8 cellular contexts compared by ENCODE assay signal in the genomic region with DNA sequence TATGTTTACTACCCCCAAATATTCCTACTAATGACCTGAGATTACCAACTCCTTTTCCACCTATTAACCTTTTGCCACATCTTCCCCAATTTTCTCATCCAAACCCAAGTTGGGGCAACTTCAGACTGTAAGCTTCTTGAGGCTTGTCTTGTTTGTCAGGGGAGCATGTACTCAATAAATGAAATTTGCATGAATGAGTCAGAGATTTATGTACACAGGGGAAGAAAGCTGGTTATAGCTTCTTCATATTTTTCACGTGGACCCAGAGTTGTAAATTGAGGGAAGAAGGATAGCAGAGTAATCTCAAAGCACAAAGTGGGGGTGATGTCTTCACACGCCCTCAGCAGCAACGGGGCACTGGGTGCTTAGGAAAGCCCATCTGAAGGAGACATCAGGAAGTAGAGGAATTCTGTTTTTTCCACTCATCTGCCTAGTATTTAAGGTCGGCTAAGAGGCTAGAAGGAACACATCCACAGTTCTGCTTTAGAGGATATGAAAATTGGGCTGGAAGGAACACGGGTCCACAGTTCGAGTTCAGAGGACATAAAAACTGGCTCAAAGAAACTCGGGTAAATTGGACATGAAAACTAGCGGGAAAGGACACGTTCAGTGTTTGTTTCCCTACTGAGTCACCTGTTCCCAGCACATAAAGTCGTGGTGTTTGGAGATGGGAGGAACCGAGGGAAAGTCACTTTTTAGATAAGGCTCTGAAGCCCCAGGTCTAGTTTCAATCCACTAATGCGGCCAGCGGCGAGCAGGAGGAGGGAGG. TPM values are rescaled to one million over a fixed set of nuclear protein-coding genes. Genes with fewer than 3 reads are reported as not detected.
A peak's percentile ranks its signal among the peaks of the same experiment; 100 is the strongest.
DNase-seq lines count a peak whose midpoint lies in the region; ATAC-seq, FAIRE-seq and TF ChIP-seq lines count a peak whose summit lies in the region.

No MANE protein-coding gene starts in this region.

- H3K79me2 ChIP-seq in HepG2 (ENCODE audit: insufficient read depth, low read length) (no peaks in the 10 kb centered on the region), keratinocyte (ENCODE audit: control insufficient read depth, insufficient read depth, low read length) (no peaks in the 10 kb centered on the region)

- TF ChIP-seq CTCF in liver (IDR thresholded peaks at IDR 0.05; ENCODE audit: low read depth, low read length, missing input control) (no peak), HepG2 (CRISPR knock-in tag; IDR thresholded peaks at IDR 0.05) (no peak), keratinocyte (optimal IDR thresholded peaks at IDR 0.05 in 1 of 3, IDR thresholded peaks at IDR 0.05 in 1 of 3, conservative IDR thresholded peaks at IDR 0.05 in 1 of 3; ENCODE audit: extremely low read depth in 1 of 3, insufficient read depth in 2 of 3, low read length in 3 of 3) (no peak), upper lobe of right lung (IDR thresholded peaks at IDR 0.05) (no peak)

- H3K4me1 ChIP-seq in liver (ENCODE audit: control insufficient read depth in 4 of 4, insufficient read depth in 4 of 4, low read length in 3 of 4) (peaks cover 0 to 14% (median 7%) of the 10 kb centered on the region in 4 donors), HepG2 (ENCODE audit: insufficient read depth, low read length) (no peaks in the 10 kb centered on the region), keratinocyte (ENCODE audit: control insufficient read depth, extremely low read depth, insufficient read depth, low read length) (peaks cover 20% of the 10 kb centered on the region), upper lobe of right lung (no peaks in the 10 kb centered on the region)

- no TSS peak for BruUV-seq in HepG2 (replicated peaks; lab: Mats Ljungman, UMichigan)

- WGBS in liver, result 13% methylated on average over 14 of the region's 14 CpGs
- WGBS in HepG2 (ENCODE audit: low lambda C conversion rate), result 95% methylated on average over 14 of the region's 14 CpGs

- no peaks in the 10 kb centered on the region for H3K9me3 ChIP-seq in liver (ENCODE audit: control insufficient read depth in 4 of 4, low read length in 3 of 4)
- H3K9me3 ChIP-seq in HepG2 (ENCODE audit: low read length), result no peaks in the 10 kb centered on the region
- H3K9me3 ChIP-seq in keratinocyte (ENCODE audit: control insufficient read depth, low read depth, low read length), result no peaks in the 10 kb centered on the region
- no peaks in the 10 kb centered on the region for H3K9me3 ChIP-seq in upper lobe of right lung

- H3K9me1 ChIP-seq in keratinocyte (ENCODE audit: control insufficient read depth, extremely low read depth, insufficient read depth, low read length), result no peaks in the 10 kb centered on the region

- H3K27ac ChIP-seq in liver (ENCODE audit: low read depth in 1 of 2, low read length in 2 of 2) (peak overlapping the region in 1 of 2 donors; percentile 32), HepG2 (ENCODE audit: extremely low read length, insufficient read depth, low read length) (no peak overlapping the region), keratinocyte (ENCODE audit: control insufficient read depth, insufficient read depth, low read length) (peak overlapping the region; percentile 16), upper lobe of right lung (no peak overlapping the region)

- intact Hi-C loops in HepG2 (cut with micrococcal nuclease; ENCODE audit: unreplicated experiment), result no loop called here
- intact Hi-C loops in activated T-helper 2 cell treated with anti-CD3 and anti-CD28 coated beads, Interferon-gamma antibody, Interleukin-2, Interleukin-4, amounts not matched to agents 10 μg/mL and 5 μg/mL and 100 μg/mL, durations not matched to agents 14 hours and 24 hours and 36 hours (cut with micrococcal nuclease), result no loop called here
- intact Hi-C loops in upper lobe of right lung (cut with DNase I), result no loop called here

- no peaks in the 10 kb centered on the region for H3K27me3 Mint-ChIP-seq in activated T-helper 2 cell treated with anti-CD3 and anti-CD28 coated beads, Interferon-gamma antibody, Interleukin-2, Interleukin-4, amounts not matched to agents 10 μg/mL and 5 μg/mL and 100 μg/mL, durations not matched to agents 14 hours and 24 hours and 36 hours (ENCODE audit: low read depth)

- H3K4me2 ChIP-seq in HepG2 (ENCODE audit: low read depth, low read length), result no peak overlapping the region
- peak overlapping the region; percentile 55 for H3K4me2 ChIP-seq in keratinocyte (ENCODE audit: control insufficient read depth, extremely low read depth, insufficient read depth, low read depth, low read length)

- H3K9ac ChIP-seq in liver (ENCODE audit: low read depth in 1 of 2, low read length in 2 of 2) (no peak overlapping the region), HepG2 (ENCODE audit: insufficient read depth, low read depth, low read length) (no peak overlapping the region), keratinocyte (ENCODE audit: control insufficient read depth, extremely low read depth, insufficient read depth, low read length) (peak overlapping the region; percentile 43)

- peak overlapping the region; percentile 40 for H3K27ac Mint-ChIP-seq in activated T-helper 2 cell treated with anti-CD3 and anti-CD28 coated beads, Interferon-gamma antibody, Interleukin-2, Interleukin-4, amounts not matched to agents 10 μg/mL and 5 μg/mL and 100 μg/mL, durations not matched to agents 14 hours and 24 hours and 36 hours

- H3K27me3 ChIP-seq in liver (ENCODE audit: control insufficient read depth in 4 of 4, insufficient read depth in 4 of 4, low read length in 3 of 4), result no peaks in the 10 kb centered on the region
- no peaks in the 10 kb centered on the region for H3K27me3 ChIP-seq in HepG2 (ENCODE audit: control insufficient read depth in 1 of 2, insufficient read depth in 2 of 2, low read length in 2 of 2)
- no peaks in the 10 kb centered on the region for H3K27me3 ChIP-seq in keratinocyte (ENCODE audit: control insufficient read depth, extremely low read depth, insufficient read depth, low read length)
- H3K27me3 ChIP-seq in upper lobe of right lung, result no peaks in the 10 kb centered on the region

- dilution Hi-C loops in keratinocyte (cut with MboI; ENCODE audit: extremely low pct_ligation_motif_present, low sequenced_read_pairs), result no loop called here

- no peak for TF ChIP-seq EP300 in HepG2 (IDR thresholded peaks at IDR 0.05; ENCODE audit: low read depth in 2 of 2, low read length in 2 of 2)
- no peak for TF ChIP-seq EP300 in HepG2 (CRISPR knock-in tag; IDR thresholded peaks at IDR 0.05; ENCODE audit: borderline replicate concordance)

- in situ Hi-C loops in HepG2 (cut with HindIII; ENCODE audit: extremely low pct_ligation_motif_present, low pct_unique_long_range_greater_than_20kb), result no loop called here

- DNase-seq in HepG2 (ENCODE audit: low spot score), result no peak
- no peak for DNase-seq in activated T-helper 2 cell treated with anti-CD3 and anti-CD28 coated beads, Interferon-gamma antibody, Interleukin-2, Interleukin-4, amounts not matched to agents 10 μg/mL and 5 μg/mL and 100 μg/mL, durations not matched to agents 14 hours and 24 hours and 36 hours (ENCODE audit: low spot score)
- DNase-seq in keratinocyte (ENCODE audit: low read depth, low spot score), result peak; percentile 23
- no peak for DNase-seq in upper lobe of right lung
- DNase-seq in GM19240 (ENCODE audit: insufficient read length, low spot score), result no peak
- DNase-seq in D341Med (ENCODE audit: low spot score), result no peak

- FAIRE-seq in HepG2 (lab: Jason Lieb, UNC), result no peak
- FAIRE-seq in keratinocyte (lab: Jason Lieb, UNC), result peak; percentile 51

- no peaks in the 10 kb centered on the region for H3K9me3 Mint-ChIP-seq in activated T-helper 2 cell treated with anti-CD3 and anti-CD28 coated beads, Interferon-gamma antibody, Interleukin-2, Interleukin-4, amounts not matched to agents 10 μg/mL and 5 μg/mL and 100 μg/mL, durations not matched to agents 14 hours and 24 hours and 36 hours

- no peak overlapping the region for H2AFZ ChIP-seq in HepG2 (ENCODE audit: low read length)
- peak overlapping the region; percentile 14 for H2AFZ ChIP-seq in keratinocyte (ENCODE audit: control insufficient read depth, low read length)

- TF ChIP-seq RAD21 in liver (IDR thresholded peaks at IDR 0.05) (no peak), HepG2 (CRISPR knock-in tag; IDR thresholded peaks at IDR 0.05) (no peak)

- H4K20me1 ChIP-seq in HepG2 (ENCODE audit: insufficient read depth, low read length) (no peaks in the 10 kb centered on the region), keratinocyte (ENCODE audit: control insufficient read depth, extremely low read depth, insufficient read depth, low read length) (no peaks in the 10 kb centered on the region)

- TF ChIP-seq POLR2A in HepG2 (IDR thresholded peaks at IDR 0.05; ENCODE audit: insufficient read depth in 1 of 2, low read depth in 2 of 2, low read length in 2 of 2), result no peak

- H3K4me3 Mint-ChIP-seq in activated T-helper 2 cell treated with anti-CD3 and anti-CD28 coated beads, Interferon-gamma antibody, Interleukin-2, Interleukin-4, amounts not matched to agents 10 μg/mL and 5 μg/mL and 100 μg/mL, durations not matched to agents 14 hours and 24 hours and 36 hours (ENCODE audit: low read depth), result peak overlapping the region; percentile 82

- peaks cover 23% of the 10 kb centered on the region for H3K4me1 Mint-ChIP-seq in activated T-helper 2 cell treated with anti-CD3 and anti-CD28 coated beads, Interferon-gamma antibody, Interleukin-2, Interleukin-4, amounts not matched to agents 10 μg/mL and 5 μg/mL and 100 μg/mL, durations not matched to agents 14 hours and 24 hours and 36 hours (ENCODE audit: low read depth)

- POLR2A ChIA-PET in HepG2 (lab: Yijun Ruan, JAX), result no interaction called here

- peaks cover 7% of the 10 kb centered on the region for H3K36me3 Mint-ChIP-seq in activated T-helper 2 cell treated with anti-CD3 and anti-CD28 coated beads, Interferon-gamma antibody, Interleukin-2, Interleukin-4, amounts not matched to agents 10 μg/mL and 5 μg/mL and 100 μg/mL, durations not matched to agents 14 hours and 24 hours and 36 hours (ENCODE audit: low read depth)

- peak overlapping the region; percentile 24 to 42 (median 37) for H3K4me3 ChIP-seq in liver (ENCODE audit: low read depth in 1 of 3, low read length in 3 of 3)
- H3K4me3 ChIP-seq in HepG2 (replicated peaks in 1 of 3; ENCODE audit: insufficient read depth in 1 of 3, low read depth in 2 of 3, low read length in 3 of 3), result no peak overlapping the region
- peak overlapping the region; percentile 12 to 51 (median 37) for H3K4me3 ChIP-seq in keratinocyte (ENCODE audit: control insufficient read depth in 2 of 3, extremely low read depth in 1 of 3, insufficient read depth in 2 of 3, low read depth in 1 of 3, low read length in 3 of 3)
- H3K4me3 ChIP-seq in upper lobe of right lung, result peak overlapping the region; percentile 53

- H3K36me3 ChIP-seq in liver (ENCODE audit: control insufficient read depth in 4 of 4, insufficient read depth in 3 of 4, low read depth in 1 of 4, low read length in 3 of 4), result no peaks in the 10 kb centered on the region
- H3K36me3 ChIP-seq in HepG2 (replicated peaks in 1 of 2; ENCODE audit: control insufficient read depth in 1 of 2, insufficient read depth in 2 of 2, low read length in 2 of 2), result no peaks in the 10 kb centered on the region
- no peaks in the 10 kb centered on the region for H3K36me3 ChIP-seq in keratinocyte (ENCODE audit: control insufficient read depth in 2 of 2, extremely low read depth in 1 of 2, insufficient read depth in 2 of 2, low read length in 2 of 2)
- no peaks in the 10 kb centered on the region for H3K36me3 ChIP-seq in upper lobe of right lung

- no peak for ATAC-seq in HepG2
- no peak for ATAC-seq in upper lobe of right lung
- no peak for ATAC-seq in GM18517 (IDR thresholded peaks at IDR 0.05; ENCODE audit: unreplicated experiment)

- CTCF ChIA-PET in HepG2 (lab: Yijun Ruan, JAX; ENCODE audit: low intra/inter-chr PET ratio, low total read pairs), result no interaction called here

RNA-seq across cellular contexts. Expression of gene CA5B, which starts 0.7 kb away (rescaled TPM):
- total RNA-seq in liver, result 1 to 10 TPM; 1.2 to 2.9 TPM
- 1 to 10 TPM in 1 of 2 donors, under 1 TPM in 1; 0.55 to 1.9 TPM for polyA plus RNA-seq in liver
- 1.7 and 2.3 TPM in 2 replicates for total RNA-seq in HepG2 (2016; rRNA removed; fragmentation: Illumina TruSeq; extraction: Trizol)
- total RNA-seq in HepG2 (2016; cell fraction: cytosol; rRNA removed; fragmentation: Illumina TruSeq; extraction: Trizol; ENCODE audit: low read depth), result 1.3 and 2.4 TPM in 2 replicates
- 1.6 and 3.5 TPM in 2 replicates for total RNA-seq in HepG2 (2016; cell fraction: insoluble cytoplasmic fraction; rRNA removed; fragmentation: Illumina TruSeq; extraction: Trizol)
- 1.3 and 2.4 TPM in 2 replicates for total RNA-seq in HepG2 (2016; cell fraction: membrane; rRNA removed; fragmentation: Illumina TruSeq; extraction: Trizol)
- 5.5 and 5.6 TPM in 2 replicates for total RNA-seq in HepG2 (2016; cell fraction: nucleus; rRNA removed; fragmentation: Illumina TruSeq; extraction: Trizol)
- 1.8 and 2.2 TPM in 2 replicates for polyA plus RNA-seq in HepG2 (2011; rRNA removed)
- 1.2 and 1.8 TPM in 2 replicates for polyA plus RNA-seq in HepG2 (2011; cell fraction: cytosol; rRNA removed)
- 3.3 and 4.2 TPM in 2 replicates for polyA plus RNA-seq in HepG2 (2011; cell fraction: nucleus; rRNA removed)
- 0.89 and 1.7 TPM in 2 replicates for polyA plus RNA-seq in HepG2 (2012)
- 0.38 and 0.59 TPM in 2 replicates for polyA plus RNA-seq in HepG2 (2016; cell fraction: cytosol; fragmentation: Illumina TruSeq; extraction: Trizol; ENCODE audit: low read depth)
- 1.3 and 1.9 TPM in 2 replicates for polyA plus RNA-seq in HepG2 (2016; cell fraction: insoluble cytoplasmic fraction; fragmentation: Illumina TruSeq; extraction: Trizol; ENCODE audit: low read depth)
- 0.49 and 1.0 TPM in 2 replicates for polyA plus RNA-seq in HepG2 (2016; cell fraction: membrane; fragmentation: Illumina TruSeq; extraction: Trizol; ENCODE audit: low read depth)
- 6.4 and 6.6 TPM in 2 replicates for polyA plus RNA-seq in HepG2 (2016; cell fraction: nucleus; fragmentation: Illumina TruSeq; extraction: Trizol; ENCODE audit: insufficient read depth, low read depth)
- polyA minus RNA-seq in HepG2 (2011; rRNA and poly(A)+ RNA removed; ENCODE audit: low replicate concordance), result 5.5 and 9.5 TPM in 2 replicates
- 0.44 and 1.2 TPM in 2 replicates for polyA minus RNA-seq in HepG2 (2011; cell fraction: cytosol; rRNA and poly(A)+ RNA removed)
- polyA minus RNA-seq in HepG2 (2011; cell fraction: nucleus; rRNA and poly(A)+ RNA removed), result 12.1 and 12.4 TPM in 2 replicates
- total RNA-seq in activated T-helper 2 cell treated with anti-CD3 and anti-CD28 coated beads, Interferon-gamma antibody, Interleukin-2, Interleukin-4, amounts not matched to agents 10 μg/mL and 5 μg/mL and 100 μg/mL, durations not matched to agents 14 hours and 24 hours and 36 hours, result 5.2 and 8.0 TPM in 2 replicates
- 4.1 to 6.8 TPM (median 5.2 TPM) in 3 replicates for polyA plus RNA-seq in keratinocyte
- polyA plus RNA-seq in keratinocyte (2011; ENCODE audit: low read depth), result 4.4 TPM
- polyA plus RNA-seq in keratinocyte (2011; cell fraction: cytosol; rRNA removed), result 2.9 and 5.0 TPM in 2 replicates
- 5.6 and 6.7 TPM in 2 replicates for polyA plus RNA-seq in keratinocyte (2011; cell fraction: nucleus; rRNA removed)
- polyA plus RNA-seq in keratinocyte (2012; ENCODE audit: low replicate concordance), result 2.4 and 4.5 TPM in 2 replicates
- 5.4 to 13.2 TPM (median 11.8 TPM) in 3 replicates for polyA minus RNA-seq in keratinocyte
- 2.3 TPM for polyA minus RNA-seq in keratinocyte (2011; cell fraction: cytosol; rRNA and poly(A)+ RNA removed)
- 7.8 and 10.8 TPM in 2 replicates for polyA minus RNA-seq in keratinocyte (2011; cell fraction: nucleus; rRNA and poly(A)+ RNA removed)
- total RNA-seq in upper lobe of right lung, result 11.2 TPM

RNA-seq across cellular contexts. Expression of gene ZRSR2, which starts 52.9 kb away (rescaled TPM):
- total RNA-seq in liver (1 to 10 TPM; 1.4 to 2.8 TPM), HepG2 (2016; rRNA removed; fragmentation: Illumina TruSeq; extraction: Trizol) (3.6 and 4.9 TPM in 2 replicates), upper lobe of right lung (9.5 TPM)
- polyA plus RNA-seq in liver (1 to 10 TPM; 3.1 to 7.0 TPM), HepG2 (2011; rRNA removed) (2.8 and 3.6 TPM in 2 replicates), keratinocyte (7.4 to 13.7 TPM (median 9.5 TPM) in 3 replicates)
- 0.71 and 0.97 TPM in 2 replicates for total RNA-seq in HepG2 (2016; cell fraction: cytosol; rRNA removed; fragmentation: Illumina TruSeq; extraction: Trizol; ENCODE audit: low read depth)
- 3.3 and 5.0 TPM in 2 replicates for total RNA-seq in HepG2 (2016; cell fraction: insoluble cytoplasmic fraction; rRNA removed; fragmentation: Illumina TruSeq; extraction: Trizol)
- total RNA-seq in HepG2 (2016; cell fraction: membrane; rRNA removed; fragmentation: Illumina TruSeq; extraction: Trizol), result 1.4 and 2.2 TPM in 2 replicates
- total RNA-seq in HepG2 (2016; cell fraction: nucleus; rRNA removed; fragmentation: Illumina TruSeq; extraction: Trizol), result 4.4 and 4.8 TPM in 2 replicates
- polyA plus RNA-seq in HepG2 (2011; cell fraction: cytosol; rRNA removed), result 1.8 and 2.3 TPM in 2 replicates
- polyA plus RNA-seq in HepG2 (2011; cell fraction: nucleus; rRNA removed), result 2.9 and 3.8 TPM in 2 replicates
- 4.6 and 4.8 TPM in 2 replicates for polyA plus RNA-seq in HepG2 (2012)
- 1.7 TPM in 2 replicates for polyA plus RNA-seq in HepG2 (2016; cell fraction: cytosol; fragmentation: Illumina TruSeq; extraction: Trizol; ENCODE audit: low read depth)
- polyA plus RNA-seq in HepG2 (2016; cell fraction: insoluble cytoplasmic fraction; fragmentation: Illumina TruSeq; extraction: Trizol; ENCODE audit: low read depth), result 6.2 and 6.8 TPM in 2 replicates
- polyA plus RNA-seq in HepG2 (2016; cell fraction: membrane; fragmentation: Illumina TruSeq; extraction: Trizol; ENCODE audit: low read depth), result 2.0 and 2.6 TPM in 2 replicates
- 12.9 and 14.2 TPM in 2 replicates for polyA plus RNA-seq in HepG2 (2016; cell fraction: nucleus; fragmentation: Illumina TruSeq; extraction: Trizol; ENCODE audit: insufficient read depth, low read depth)
- 0.12 and 2.1 TPM in 2 replicates for polyA minus RNA-seq in HepG2 (2011; rRNA and poly(A)+ RNA removed; ENCODE audit: low replicate concordance)
- polyA minus RNA-seq in HepG2 (2011; cell fraction: cytosol; rRNA and poly(A)+ RNA removed), result 0.79 TPM in 1 of 2 replicates, not detected in the other
- 2.4 and 4.2 TPM in 2 replicates for polyA minus RNA-seq in HepG2 (2011; cell fraction: nucleus; rRNA and poly(A)+ RNA removed)
- total RNA-seq in activated T-helper 2 cell treated with anti-CD3 and anti-CD28 coated beads, Interferon-gamma antibody, Interleukin-2, Interleukin-4, amounts not matched to agents 10 μg/mL and 5 μg/mL and 100 μg/mL, durations not matched to agents 14 hours and 24 hours and 36 hours, result 18.7 and 20.3 TPM in 2 replicates
- polyA plus RNA-seq in keratinocyte (2011; ENCODE audit: low read depth), result 65.8 TPM
- polyA plus RNA-seq in keratinocyte (2011; cell fraction: cytosol; rRNA removed), result 9.7 and 11.0 TPM in 2 replicates
- 18.2 and 22.5 TPM in 2 replicates for polyA plus RNA-seq in keratinocyte (2011; cell fraction: nucleus; rRNA removed)
- polyA plus RNA-seq in keratinocyte (2012; ENCODE audit: low replicate concordance), result 13.2 and 13.9 TPM in 2 replicates
- 2.0 to 4.0 TPM (median 3.8 TPM) in 3 replicates for polyA minus RNA-seq in keratinocyte
- polyA minus RNA-seq in keratinocyte (2011; cell fraction: cytosol; rRNA and poly(A)+ RNA removed), result 4.2 TPM
- polyA minus RNA-seq in keratinocyte (2011; cell fraction: nucleus; rRNA and poly(A)+ RNA removed), result 3.1 and 3.4 TPM in 2 replicates

Comparison
In these comparisons a context has a peak if more than half of its experiments do, and no peak if none do; other contexts are left out.
1. H3K4me3 ChIP-seq: peak in liver (3 of 3), keratinocyte (3 of 3) and upper lobe of right lung (single experiment); none in HepG2 (0 of 3).